Comparison of ENCODE assay signal across 18 cellular contexts in genomic region chr2:226712941-226713340, GRCh38.
DNase-seq lines count a peak whose midpoint lies in the region; ATAC-seq and TF ChIP-seq lines count a peak whose summit lies in the region.
"Had no signal": no experiment of that assay in that cellular context is flagged by ENCODE, and none has a peak within 500 bp of the region (broad histone marks: within the 10 kb centered on the region; RNA-seq: fewer than 3 reads in every experiment).

No MANE protein-coding gene starts in this region.

- no peak for TF ChIP-seq RAD21 in Ishikawa (IDR thresholded peaks at IDR 0.05; ENCODE audit: low read depth)

- no peak for TF ChIP-seq EP300 in Ishikawa (IDR thresholded peaks at IDR 0.05; ENCODE audit: borderline replicate concordance)

- no peaks in the 10 kb centered on the region for H3K27me3 ChIP-seq in cardiac muscle cell
- H3K27me3 ChIP-seq in heart left ventricle = no peaks in the 10 kb centered on the region

- H3K27me3 Mint-ChIP-seq in stimulated activated naive CD8-positive, alpha-beta T cell treated with anti-CD3 and anti-CD28 coated beads, Interleukin-15, amount 100 ng/mL, for 72 hours = no peaks in the 10 kb centered on the region

- H3K4me3 Mint-ChIP-seq in stimulated activated naive CD8-positive, alpha-beta T cell treated with anti-CD3 and anti-CD28 coated beads, Interleukin-15, amount 100 ng/mL, for 72 hours = no peak overlapping the region
- H3K4me3 Mint-ChIP-seq: CD4-positive, alpha-beta memory T cell; GM23338; H9; HFFc6 had no signal

- H3K4me1 Mint-ChIP-seq in stimulated activated naive CD8-positive, alpha-beta T cell treated with anti-CD3 and anti-CD28 coated beads, Interleukin-15, amount 100 ng/mL, for 72 hours = peaks cover 14% of the 10 kb centered on the region
- H3K4me1 Mint-ChIP-seq: GM23338, H9 had no signal

- peaks cover 0 to 5% of the 10 kb centered on the region in 2 donors for H3K9me3 Mint-ChIP-seq in stimulated activated naive CD8-positive, alpha-beta T cell treated with anti-CD3 and anti-CD28 coated beads, Interleukin-15, amount 100 ng/mL, for 72 hours
- H3K9me3 Mint-ChIP-seq: GM23338, HFFc6 had no signal

- no peak for TF ChIP-seq POLR2A in heart left ventricle (IDR thresholded peaks at IDR 0.05)

- no peak overlapping the region for H3K4me3 ChIP-seq in cardiac muscle cell
- H3K4me3 ChIP-seq in heart left ventricle = no peak overlapping the region
- H3K4me3 ChIP-seq in choroid plexus epithelial cell (ENCODE audit: low read depth, low read length) = no peak overlapping the region
- H3K4me3 ChIP-seq: GM12878, GM23338 had no signal

- H3K27ac ChIP-seq in cardiac muscle cell (no peak overlapping the region), heart left ventricle (no peak overlapping the region)

- H3K4me1 ChIP-seq in cardiac muscle cell (ENCODE audit: low read depth) = peaks cover 7% of the 10 kb centered on the region
- H3K4me1 ChIP-seq in heart left ventricle = peaks cover 0 to 4% (median 0%) of the 10 kb centered on the region in 12 donors

- intact Hi-C loops in heart left ventricle (cut with DNase I) = no loop called here

- DNase-seq in cardiac muscle cell (ENCODE audit: low read depth in 1 of 2, low spot score in 1 of 2) (peak; percentile 39 to 59), heart left ventricle (no peak), choroid plexus epithelial cell (ENCODE audit: low read depth) (peak; percentile 50)
- DNase-seq in stimulated activated naive CD8-positive, alpha-beta T cell treated with anti-CD3 and anti-CD28 coated beads, Interleukin-15, amount 100 ng/mL, for 72 hours = no peak
- DNase-seq: C1 segment of cervical spinal cord; Calu3; CD4-positive, alpha-beta memory T cell; COR-L47; DMS153; EL; GDM1; H9; HFFc6 had no signal

- ATAC-seq in heart left ventricle = no peak
- ATAC-seq in GM21447 (IDR thresholded peaks at IDR 0.05; ENCODE audit: unreplicated experiment) = no peak
- no peak for ATAC-seq in HG03135 (IDR thresholded peaks at IDR 0.05; ENCODE audit: unreplicated experiment)
- no peak for ATAC-seq in stimulated activated naive CD8-positive, alpha-beta T cell treated with anti-CD3 and anti-CD28 coated beads, Interleukin-15, amount 100 ng/mL, for 72 hours
- ATAC-seq: GM12878, GM23338 had no signal

- TF ChIP-seq CTCF in cardiac muscle cell (IDR thresholded peaks at IDR 0.05; ENCODE audit: low read depth, low read length) (no peak), heart left ventricle (IDR thresholded peaks at IDR 0.05) (no peak), choroid plexus epithelial cell (conservative IDR thresholded peaks at IDR 0.05; ENCODE audit: low read depth, low read length) (no peak)

- H3K9me3 ChIP-seq in cardiac muscle cell (ENCODE audit: low read depth) = no peaks in the 10 kb centered on the region
- H3K9me3 ChIP-seq in heart left ventricle = no peaks in the 10 kb centered on the region

- H3K36me3 ChIP-seq in cardiac muscle cell (no peaks in the 10 kb centered on the region), heart left ventricle (no peaks in the 10 kb centered on the region)

- no peak overlapping the region for H3K27ac Mint-ChIP-seq in stimulated activated naive CD8-positive, alpha-beta T cell treated with anti-CD3 and anti-CD28 coated beads, Interleukin-15, amount 100 ng/mL, for 72 hours
- H3K27ac Mint-ChIP-seq: CD4-positive, alpha-beta memory T cell; GM23338; H9; HFFc6 had no signal

- 86 to 91% (median 88%) methylated on average over 1 of the region's 1 CpG for WGBS in heart left ventricle, 4 donors

TF ChIP-seq in Ishikawa, 13 proteins besides CTCF, POLR2A, EP300 and RAD21:
- TF ChIP-seq NFIC (IDR thresholded peaks at IDR 0.05) (0 out of 2 replicates have a peak, but pooled peaks have one; percentile 15), TCF12 (IDR thresholded peaks at IDR 0.05; ENCODE audit: low read depth) (no peak)

Comparison
In these comparisons a context has a peak if more than half of its experiments do, and no peak if none do; other contexts are left out.
1. DNase-seq: peak in cardiac muscle cell (2 of 2) and choroid plexus epithelial cell (single experiment); none in heart left ventricle (0 of 5) and stimulated activated naive CD8-positive, alpha-beta T cell treated with anti-CD3 and anti-CD28 coated beads, Interleukin-15, amount 100 ng/mL, for 72 hours (0 of 2).